11 cellular contexts compared by ENCODE assay signal in the genomic region with DNA sequence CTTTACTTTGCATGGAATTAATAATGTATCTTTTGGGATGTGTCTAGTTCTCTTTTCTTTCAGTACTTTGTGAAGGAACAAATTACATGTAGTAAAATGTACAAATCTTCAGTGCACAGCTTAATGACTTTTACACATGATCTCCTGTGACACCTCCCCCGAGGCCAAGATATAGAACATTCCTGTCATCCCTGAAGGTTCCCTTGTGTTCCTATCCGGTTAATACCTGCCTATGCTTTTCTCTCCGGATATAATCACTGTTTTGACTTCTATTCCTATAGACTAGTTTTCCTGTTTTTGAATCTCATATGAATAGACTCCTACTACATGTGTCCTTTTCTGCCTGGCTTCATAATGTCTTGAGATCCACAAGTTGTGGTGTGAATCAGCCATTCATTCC.
"Had no signal": no experiment of that assay in that cellular context is flagged by ENCODE, and none has a peak within 500 bp of the region (broad histone marks: within the 10 kb centered on the region; RNA-seq: fewer than 3 reads in every experiment).

No MANE protein-coding gene starts in this region.

- DNase-seq: GM23248, GOT3, H7, H9, HCEC 1CT, HFFc6 had no signal

- H3K36me3 ChIP-seq: HAP-1 had no signal

- FAIRE-seq: H1, H54 had no signal

- H3K4me1 ChIP-seq: HAP-1 had no signal

- H3K27ac Mint-ChIP-seq: GM23338, H9, HFFc6 had no signal

- H3K4me3 Mint-ChIP-seq: GM23338, H9, HFFc6 had no signal

- H2AFZ ChIP-seq: GM23248, GM23338 had no signal

- ATAC-seq: GM23338, HCT116 had no signal

- H3K27ac ChIP-seq: GM23248 had no signal

- H3K4me2 ChIP-seq: GM23338 had no signal

- H3K4me3 ChIP-seq: GM23248, GM23338, HAP-1 had no signal

- H3K9ac ChIP-seq: GM23248 had no signal
